ENCODE assay signal across 14 cellular contexts in the genomic region with DNA sequence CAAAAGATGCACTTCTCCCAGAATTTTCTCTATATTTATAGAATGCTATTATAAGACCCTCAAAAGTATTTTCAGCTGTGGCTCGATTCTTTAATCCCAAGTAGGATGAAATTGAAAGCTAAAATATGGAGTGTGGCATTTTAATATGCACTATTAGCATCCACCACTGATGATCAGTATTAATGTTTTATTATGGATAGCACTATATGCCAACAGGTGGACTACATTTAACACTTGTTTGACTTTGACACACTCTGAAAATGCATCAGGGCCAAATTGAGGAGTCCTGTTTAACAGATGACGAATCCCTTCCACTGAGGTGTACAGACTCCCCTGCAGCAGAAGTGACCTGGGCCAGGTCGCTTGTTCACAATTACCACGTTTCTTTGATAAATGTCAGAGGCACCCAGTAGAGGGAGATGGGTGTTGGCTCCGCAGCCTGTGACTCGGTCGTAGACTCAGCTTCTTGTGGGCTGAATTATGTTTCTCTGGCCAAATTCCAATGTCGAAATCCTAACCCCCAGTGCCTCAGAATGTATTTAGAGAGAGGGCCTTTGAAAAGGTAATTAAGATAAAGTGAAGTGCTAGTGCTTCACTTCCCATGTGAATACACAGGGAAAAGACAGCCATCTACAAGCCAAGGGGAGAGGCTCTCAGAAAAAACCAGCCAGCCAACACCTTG. TPM values are rescaled to one million over a fixed set of nuclear protein-coding genes. Genes with fewer than 3 reads are reported as not detected.
DNase-seq lines count a peak whose midpoint lies in the region; TF ChIP-seq lines count a peak whose summit lies in the region.
"Had no signal": no experiment of that assay in that cellular context is flagged by ENCODE, and none has a peak within 500 bp of the region (broad histone marks: within the 10 kb centered on the region; RNA-seq: fewer than 3 reads in every experiment).

No MANE protein-coding gene starts in this region.

- no peak overlapping the region for H2BK15ac ChIP-seq in mesenchymal stem cell (ENCODE audit: low read depth, poor library complexity, severe bottlenecking)

- no peaks in the 10 kb centered on the region for H3K36me3 Mint-ChIP-seq in CD8-positive, alpha-beta memory T cell
- H3K36me3 Mint-ChIP-seq: CD4-positive, CD25-positive, alpha-beta regulatory T cell had no signal

- H3K4me3 ChIP-seq in astrocyte of the spinal cord (ENCODE audit: low read depth, low read length): no peak overlapping the region
- no peak overlapping the region for H3K4me3 ChIP-seq in mesenchymal stem cell (ENCODE audit: insufficient read depth in 1 of 2, low read depth in 1 of 2, low read length in 2 of 2)
- no peak overlapping the region for H3K4me3 ChIP-seq in CD8-positive, alpha-beta memory T cell (ENCODE audit: low read length)
- H3K4me3 ChIP-seq: ovary, thoracic aorta had no signal

- no peaks in the 10 kb centered on the region for H3K4me1 Mint-ChIP-seq in CD8-positive, alpha-beta memory T cell
- H3K4me1 Mint-ChIP-seq: CD4-positive, CD25-positive, alpha-beta regulatory T cell had no signal

- 44% methylated on average over 6 of the region's 8 CpGs for WGBS in mesenchymal stem cell

- no peak overlapping the region for H3K27ac Mint-ChIP-seq in CD8-positive, alpha-beta memory T cell
- H3K27ac Mint-ChIP-seq: CD4-positive, CD25-positive, alpha-beta regulatory T cell had no signal

- no peak overlapping the region for H3K4ac ChIP-seq in mesenchymal stem cell (ENCODE audit: low read depth in 1 of 2, low read length in 2 of 2)

- H3K27me3 Mint-ChIP-seq in CD8-positive, alpha-beta memory T cell: peaks cover 18 to 19% of the 10 kb centered on the region in 2 donors

- no peak overlapping the region for H2BK5ac ChIP-seq in mesenchymal stem cell (ENCODE audit: low read depth, low read length, poor library complexity, severe bottlenecking)

- H3K4me2 ChIP-seq in mesenchymal stem cell (ENCODE audit: low read length, poor library complexity, severe bottlenecking): no peak overlapping the region

- no peak overlapping the region for H2AFZ ChIP-seq in mesenchymal stem cell (ENCODE audit: low read depth, low read length)

- no peak overlapping the region for H4K91ac ChIP-seq in mesenchymal stem cell (ENCODE audit: low read length)

- CTCF ChIA-PET in CD8-positive, alpha-beta memory T cell (lab: Charles Lee): no interaction called here

- H3K14ac ChIP-seq in mesenchymal stem cell (ENCODE audit: low read length in 2 of 2): no peak overlapping the region

- DNase-seq in ELF-1 (ENCODE audit: low read depth, low spot score) (peak; percentile 50), NCI-H1092 (lab: John Stamatoyannopoulos, UW) (peak; percentile 19), astrocyte of the spinal cord (ENCODE audit: low read depth, low spot score) (no peak), mesenchymal stem cell (peak; percentile 14), NCI-H82 (lab: John Stamatoyannopoulos, UW) (no peak), GM13976 (ENCODE audit: low spot score) (no peak), NCI-H2227 treated with DMSO at 0.1 percent for 48 hours (lab: John Stamatoyannopoulos, UW) (no peak)
- no peak for DNase-seq in CD8-positive, alpha-beta memory T cell
- DNase-seq: activated T-cell treated with anti-CD3 and anti-CD28 coated beads, Interleukin-2, amount 50 U/mL, for 4 hours; CD4-positive, CD25-positive, alpha-beta regulatory T cell; kidney glomerular epithelial cell; ovary had no signal

- no peak overlapping the region for H3K18ac ChIP-seq in mesenchymal stem cell (ENCODE audit: low read depth in 1 of 2, low read length in 2 of 2)

- peaks cover 11 to 36% of the 10 kb centered on the region in 2 experiments for H3K27me3 ChIP-seq in mesenchymal stem cell (ENCODE audit: control insufficient read depth in 1 of 2, insufficient read depth in 1 of 2, low read length in 2 of 2)
- H3K27me3 ChIP-seq in CD8-positive, alpha-beta memory T cell (ENCODE audit: insufficient read depth, low read length, poor library complexity, severe bottlenecking): no peaks in the 10 kb centered on the region
- H3K27me3 ChIP-seq: ovary had no signal

- TF ChIP-seq CTCF in astrocyte of the spinal cord (IDR thresholded peaks at IDR 0.05; ENCODE audit: low read depth, low read length) (peak; percentile 2), GM13976 (IDR thresholded peaks at IDR 0.05; ENCODE audit: borderline replicate concordance, control extremely low read depth, extremely low read depth, insufficient read depth, missing control alignments) (no peak)

- no peak overlapping the region for H3K27ac ChIP-seq in mesenchymal stem cell (ENCODE audit: low read length, poor library complexity, severe bottlenecking)
- H3K27ac ChIP-seq in CD8-positive, alpha-beta memory T cell (ENCODE audit: low read depth, low read length): no peak overlapping the region
- H3K27ac ChIP-seq: ovary, RWPE1, thoracic aorta had no signal

- no peak overlapping the region for H2BK120ac ChIP-seq in mesenchymal stem cell (ENCODE audit: low read depth, low read length)

- no peak overlapping the region for H2AK5ac ChIP-seq in mesenchymal stem cell (ENCODE audit: low read length, severe bottlenecking)

- H3K23ac ChIP-seq in mesenchymal stem cell (ENCODE audit: low read length in 2 of 2): no peak overlapping the region

- H3K36me3 ChIP-seq in mesenchymal stem cell (ENCODE audit: control insufficient read depth in 1 of 2, insufficient read depth in 2 of 2, low read depth in 1 of 2, low read length in 2 of 2): no peaks in the 10 kb centered on the region
- H3K36me3 ChIP-seq in CD8-positive, alpha-beta memory T cell (ENCODE audit: insufficient read depth, low read length): no peaks in the 10 kb centered on the region
- H3K36me3 ChIP-seq: ovary, thoracic aorta had no signal

- H3K9me3 ChIP-seq in mesenchymal stem cell (ENCODE audit: control insufficient read depth, low read length): no peaks in the 10 kb centered on the region
- H3K9me3 ChIP-seq in CD8-positive, alpha-beta memory T cell (ENCODE audit: low read length): no peaks in the 10 kb centered on the region
- H3K9me3 ChIP-seq: ovary, thoracic aorta had no signal

- no peak overlapping the region for H2BK12ac ChIP-seq in mesenchymal stem cell (ENCODE audit: low read length in 2 of 2)

- POLR2A ChIA-PET in CD8-positive, alpha-beta memory T cell (lab: Charles Lee): no interaction called here

- no peaks in the 10 kb centered on the region for H3K9me3 Mint-ChIP-seq in CD8-positive, alpha-beta memory T cell
- H3K9me3 Mint-ChIP-seq: activated T-cell treated with anti-CD3 and anti-CD28 coated beads, Interleukin-2, amount 50 U/mL, for 4 hours; CD4-positive, CD25-positive, alpha-beta regulatory T cell had no signal

- no peak overlapping the region for H3K9ac ChIP-seq in mesenchymal stem cell (ENCODE audit: low read length)

- in situ Hi-C loops in astrocyte of the spinal cord (cut with HindIII; ENCODE audit: low sequenced_read_pairs): no loop called here
- in situ Hi-C loops in GM13976 (cut with MboI; ENCODE audit: low sequenced_read_pairs, unreplicated experiment): no loop called here

- no peak overlapping the region for H4K8ac ChIP-seq in mesenchymal stem cell (ENCODE audit: low read length)

- no peaks in the 10 kb centered on the region for H3K79me1 ChIP-seq in mesenchymal stem cell (replicated peaks; ENCODE audit: low read length, poor library complexity, severe bottlenecking)

- H3K4me3 Mint-ChIP-seq in CD8-positive, alpha-beta memory T cell: no peak overlapping the region
- H3K4me3 Mint-ChIP-seq: activated T-cell treated with anti-CD3 and anti-CD28 coated beads, Interleukin-2, amount 50 U/mL, for 4 hours; CD4-positive, CD25-positive, alpha-beta regulatory T cell had no signal

- peaks cover 2% of the 10 kb centered on the region for H3K4me1 ChIP-seq in mesenchymal stem cell (ENCODE audit: control insufficient read depth, insufficient read depth, low read depth, low read length)
- no peaks in the 10 kb centered on the region for H3K4me1 ChIP-seq in CD8-positive, alpha-beta memory T cell (ENCODE audit: insufficient read depth, low read length)

RNA-seq across cellular contexts. Expression of a gene that starts 48.1 kb away (rescaled TPM):
- not detected for polyA plus RNA-seq in mesenchymal stem cell (2013, experiment 1 of 2)
- not detected for polyA plus RNA-seq in mesenchymal stem cell (2013, experiment 2 of 2)
- not detected for total RNA-seq in CD8-positive, alpha-beta memory T cell
- polyA plus RNA-seq in CD8-positive, alpha-beta memory T cell: not detected
- total RNA-seq: activated T-cell treated with anti-CD3 and anti-CD28 coated beads, Interleukin-2, amount 50 U/mL, for 4 hours; CD4-positive, CD25-positive, alpha-beta regulatory T cell had no signal
- polyA plus RNA-seq: CD4-positive, CD25-positive, alpha-beta regulatory T cell had no signal

Comparison
In these comparisons a context has a peak if more than half of its experiments do, and no peak if none do; other contexts are left out.
1. DNase-seq: peak in ELF-1 (single experiment), NCI-H1092 (single experiment) and mesenchymal stem cell (single experiment); none in astrocyte of the spinal cord (single experiment), CD8-positive, alpha-beta memory T cell (0 of 5), NCI-H82 (single experiment), GM13976 (single experiment) and NCI-H2227 treated with DMSO at 0.1 percent for 48 hours (single experiment).